In the genomic region with DNA sequence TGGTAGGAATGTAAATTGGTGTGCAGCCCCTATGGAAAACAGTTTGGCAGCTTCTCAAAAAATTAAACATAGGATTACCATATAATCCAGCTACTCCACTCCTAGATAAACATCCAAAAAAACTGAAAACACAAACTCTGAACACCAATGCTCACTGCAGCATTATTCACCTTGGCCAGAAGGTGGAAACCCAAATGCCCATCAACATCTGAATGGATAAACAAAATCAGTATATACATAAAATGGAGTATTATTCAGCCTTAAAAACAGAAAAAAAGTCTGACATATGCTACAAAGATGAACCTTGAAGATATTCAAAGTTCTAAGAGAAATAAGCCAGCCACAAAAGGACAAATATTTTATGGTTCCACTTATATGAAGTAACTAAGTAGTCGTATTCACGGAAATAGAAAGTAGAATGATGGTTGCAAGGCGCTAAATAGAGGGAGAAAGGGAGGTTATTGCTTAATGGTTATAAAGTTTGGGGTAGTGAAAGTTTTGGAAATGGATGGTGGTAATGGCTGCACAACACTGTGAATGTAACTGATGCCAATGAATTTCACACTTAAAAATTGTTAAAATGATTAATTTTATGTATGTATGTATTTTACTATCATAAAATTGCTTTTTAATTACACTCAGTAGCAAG, we compare ENCODE assay signal across 12 cellular contexts. TPM values are rescaled to one million over a fixed set of nuclear protein-coding genes. Genes with fewer than 3 reads are reported as not detected.
A peak's percentile ranks its signal among the peaks of the same experiment; 100 is the strongest.
DNase-seq lines count a peak whose midpoint lies in the region; ATAC-seq, FAIRE-seq and TF ChIP-seq lines count a peak whose summit lies in the region.
"Had no signal": no experiment of that assay in that cellular context is flagged by ENCODE, and none has a peak within 500 bp of the region (broad histone marks: within the 10 kb centered on the region; RNA-seq: fewer than 3 reads in every experiment).

No MANE protein-coding gene starts in this region.

- peaks cover 49% of the 10 kb centered on the region for H3K79me2 ChIP-seq in smooth muscle cell (ENCODE audit: low read depth)

- WGBS in smooth muscle cell (ENCODE audit: low lambda C conversion rate) = over 99% methylated on average over 3 of the region's 3 CpGs

- TF ChIP-seq CTCF in BE2C (IDR thresholded peaks at IDR 0.05; ENCODE audit: low read depth, low read length) (peak; percentile 28), choroid plexus epithelial cell (conservative IDR thresholded peaks at IDR 0.05; ENCODE audit: low read depth, low read length) (peak; percentile 31), smooth muscle cell (IDR thresholded peaks at IDR 0.05; ENCODE audit: borderline replicate concordance, insufficient read depth, poor library complexity, severe bottlenecking) (no peak)

- no peak for TF ChIP-seq POLR2A in H54 (IDR thresholded peaks at IDR 0.05; ENCODE audit: low read depth, low read length)

- no peaks in the 10 kb centered on the region for H3K27me3 ChIP-seq in BE2C
- no peaks in the 10 kb centered on the region for H3K27me3 ChIP-seq in smooth muscle cell (ENCODE audit: low read depth)
- H3K27me3 ChIP-seq: SJSA1 had no signal

- H4K20me1 ChIP-seq in smooth muscle cell (ENCODE audit: low read depth) = peaks cover 62% of the 10 kb centered on the region

- no peak overlapping the region for H3K9ac ChIP-seq in smooth muscle cell (ENCODE audit: low read depth)

- H3K27ac ChIP-seq in smooth muscle cell (ENCODE audit: low read depth) = no peak overlapping the region
- H3K27ac ChIP-seq: SJSA1 had no signal

- peak; percentile 6 for FAIRE-seq in G401.6 (lab: Jason Lieb, UNC)
- no peak for FAIRE-seq in H54 (lab: Jason Lieb, UNC)

- H3K9me3 ChIP-seq in BE2C = no peaks in the 10 kb centered on the region
- no peaks in the 10 kb centered on the region for H3K9me3 ChIP-seq in smooth muscle cell (replicated peaks; ENCODE audit: low read depth)
- H3K9me3 ChIP-seq: SJSA1 had no signal

- H3K4me1 ChIP-seq in BE2C = peaks cover 8% of the 10 kb centered on the region; the same call in 1 of the 2 replicates
- peaks cover 17% of the 10 kb centered on the region for H3K4me1 ChIP-seq in smooth muscle cell (ENCODE audit: low read depth)

- no peak for ATAC-seq in HG02938 (IDR thresholded peaks at IDR 0.05; ENCODE audit: unreplicated experiment)
- no peak for ATAC-seq in GM18519 (IDR thresholded peaks at IDR 0.05; ENCODE audit: low FRiP score, unreplicated experiment)

- no peak overlapping the region for H3K4me2 ChIP-seq in smooth muscle cell

- H2AFZ ChIP-seq in smooth muscle cell (ENCODE audit: low read depth) = no peak overlapping the region

- DNase-seq in BE2C = no peak
- peak; percentile 16 for DNase-seq in NOMO-1 treated with dmso at 0.1 percent for 144 hours (lab: John Stamatoyannopoulos, UW; ENCODE audit: unreplicated experiment)
- no peak for DNase-seq in choroid plexus epithelial cell (ENCODE audit: low read depth)
- no peak for DNase-seq in H54 (ENCODE audit: insufficient read length, low spot score)
- DNase-seq in smooth muscle cell (lab: John Stamatoyannopoulos, UW; ENCODE audit: unreplicated experiment) = no peak
- DNase-seq: activated B cell treated with CpG ODN at 0.5 μM for 24 hours; NCI-H1417; stimulated activated CD4-positive, alpha-beta T cell treated with anti-CD3 and anti-CD28 coated beads, Interleukin-4, amount 100 ng/mL, for 4 hours had no signal

- H3F3A ChIP-seq in smooth muscle cell (ENCODE audit: low read depth) = peaks cover 3% of the 10 kb centered on the region

- peaks cover 23% of the 10 kb centered on the region for H3K36me3 ChIP-seq in BE2C
- no peaks in the 10 kb centered on the region for H3K36me3 ChIP-seq in smooth muscle cell (ENCODE audit: low read depth)

- H3K4me3 ChIP-seq in BE2C (ENCODE audit: low read depth, low read length) (no peak overlapping the region), choroid plexus epithelial cell (ENCODE audit: low read depth, low read length) (no peak overlapping the region), smooth muscle cell (no peak overlapping the region)
- H3K4me3 ChIP-seq: SJSA1 had no signal

RNA-seq across cellular contexts. Expression of gene PHF10, which starts 4.0 kb away (rescaled TPM):
- polyA plus RNA-seq in BE2C (2012; ENCODE audit: insufficient read depth, insufficient read length, low read depth) = 20.5 TPM
- 32.9 and 41.9 TPM in 2 replicates for total RNA-seq in smooth muscle cell
- 21.6 and 22.0 TPM in 2 replicates for polyA plus RNA-seq in smooth muscle cell

RNA-seq across cellular contexts. Expression of gene C6orf120, which starts 18.4 kb away (rescaled TPM):
- 34.9 TPM for polyA plus RNA-seq in BE2C (2012; ENCODE audit: insufficient read depth, insufficient read length, low read depth)
- 50.2 and 56.5 TPM in 2 replicates for total RNA-seq in smooth muscle cell
- 26.6 and 30.2 TPM in 2 replicates for polyA plus RNA-seq in smooth muscle cell

RNA-seq across cellular contexts. Expression of gene WDR27, which starts 18.5 kb away (rescaled TPM):
- 25.1 TPM for polyA plus RNA-seq in BE2C (2012; ENCODE audit: insufficient read depth, insufficient read length, low read depth)
- 34.2 and 47.0 TPM in 2 replicates for total RNA-seq in smooth muscle cell
- 26.0 and 45.0 TPM in 2 replicates for polyA plus RNA-seq in smooth muscle cell

RNA-seq across cellular contexts. Expression of gene DYNLT2, which starts 31.0 kb away (rescaled TPM):
- polyA plus RNA-seq in BE2C (2012; ENCODE audit: insufficient read depth, insufficient read length, low read depth) = 2.7 TPM
- 1.2 and 2.1 TPM in 2 replicates for total RNA-seq in smooth muscle cell
- 0.89 and 1.1 TPM in 2 replicates for polyA plus RNA-seq in smooth muscle cell

RNA-seq across cellular contexts. Expression of gene ERMARD, which starts 31.1 kb away (rescaled TPM):
- polyA plus RNA-seq in BE2C (2012; ENCODE audit: insufficient read depth, insufficient read length, low read depth) = 50.5 TPM
- 33.9 and 55.9 TPM in 2 replicates for total RNA-seq in smooth muscle cell
- polyA plus RNA-seq in smooth muscle cell = 21.3 and 23.2 TPM in 2 replicates
